Comparison of ENCODE assay signal across 8 cellular contexts in genomic region chr12:7018350-7019042, GRCh38. TPM values are rescaled to one million over a fixed set of nuclear protein-coding genes. Genes with fewer than 3 reads are reported as not detected.
A peak's percentile ranks its signal among the peaks of the same experiment; 100 is the strongest.
DNase-seq lines count a peak whose midpoint lies in the region; ATAC-seq and TF ChIP-seq lines count a peak whose summit lies in the region.

LPCAT3 (minus strand) TSS chr12:7018476; CDS start chr12:7018424, 52 bp downstream.

- H3F3A ChIP-seq in SK-N-SH (replicated peaks; ENCODE audit: insufficient read depth): peaks cover 5% of the 10 kb centered on the region

- peak in 1 of 2 donors; percentile 89 for TF ChIP-seq POLR2A in suprapubic skin (IDR thresholded peaks at IDR 0.05)

- H3K4me2 ChIP-seq in SK-N-SH: peak within 1 kb of the TSS; percentile 83

- no peak; a peak in 1 of 4 replicates for TF ChIP-seq EP300 in SK-N-SH (IDR thresholded peaks at IDR 0.05; ENCODE audit: borderline replicate concordance in 1 of 2, low read depth in 1 of 2, low read length in 1 of 2)
- TF ChIP-seq EP300 in suprapubic skin (IDR thresholded peaks at IDR 0.05): no peak

- POLR2A ChIA-PET in SK-N-SH (lab: Yijun Ruan, JAX): interaction anchor here (0.6 to 1.6 kb wide), 5 partner anchors 9 to 75 kb away, joined by 3 to 8 read pairs (median 4); partner anchors contain the start of genes C12orf57 and RNU7-1

- peak; percentile 93 for ATAC-seq in HG02588 (IDR thresholded peaks at IDR 0.05; ENCODE audit: unreplicated experiment)

- H3K27me3 ChIP-seq in SK-N-SH (ENCODE audit: insufficient read depth): no peaks in the 10 kb centered on the region
- no peaks in the 10 kb centered on the region for H3K27me3 ChIP-seq in suprapubic skin

- CTCF ChIA-PET in SK-N-SH (lab: Yijun Ruan, JAX): interaction anchor here (0.6 to 1.7 kb wide), 16 partner anchors 8 to 320 kb away, joined by 3 to 8 read pairs (median 3); partner anchors contain the start of genes C1RL and C1S

- H3K4me1 ChIP-seq in SK-N-SH (ENCODE audit: control insufficient read depth in 1 of 2, insufficient read depth in 2 of 2, low read depth in 1 of 2, low read length in 1 of 2) (peaks cover 0 to 8% of the 10 kb centered on the region in 2 experiments; a peak in 2 of 4 replicates), suprapubic skin (peaks cover 35% of the 10 kb centered on the region)

- H4K20me1 ChIP-seq in SK-N-SH (ENCODE audit: insufficient read depth): no peaks in the 10 kb centered on the region

- H3K27ac ChIP-seq in SK-N-SH (ENCODE audit: low read depth in 2 of 2, low read length in 1 of 2) (peak within 1 kb of the TSS; percentile 47 to 90; a peak in 3 of 4 replicates), suprapubic skin (peak within 1 kb of the TSS; percentile 95)

- no peaks in the 10 kb centered on the region for H3K79me2 ChIP-seq in SK-N-SH (ENCODE audit: insufficient read depth)

- 0% methylated on average over 3 of the region's 77 CpGs for WGBS in SK-N-SH (ENCODE audit: low lambda C conversion rate)
- WGBS in suprapubic skin: 0% methylated on average over 30 of the region's 77 CpGs

- H3K9ac ChIP-seq in SK-N-SH: peak within 1 kb of the TSS; percentile 65

- H3K4me3 ChIP-seq in SK-N-SH (ENCODE audit: low read depth in 2 of 2, low read length in 1 of 2) (peak within 1 kb of the TSS; percentile 77 to 91), suprapubic skin (peak within 1 kb of the TSS; percentile 88)

- peak; percentile 62 for TF ChIP-seq RAD21 in SK-N-SH (IDR thresholded peaks at IDR 0.05; ENCODE audit: low read length)

- TF ChIP-seq CTCF in GM10266 (IDR thresholded peaks at IDR 0.05; ENCODE audit: control insufficient read depth, insufficient read depth, low read depth, missing control alignments) (peak; percentile 84), SK-N-SH (IDR thresholded peaks at IDR 0.05) (peak; percentile 78), suprapubic skin (IDR thresholded peaks at IDR 0.05) (peak; percentile 85 to 92)

- peak within 1 kb of the TSS; percentile 93 for H2AFZ ChIP-seq in SK-N-SH (ENCODE audit: low read depth)

- peak; percentile 96 for DNase-seq in GM10266 (ENCODE audit: extremely low spot score)
- DNase-seq in NCI-H1048 (lab: John Stamatoyannopoulos, UW): peak; percentile 93
- DNase-seq in SK-N-SH: peak; percentile 98
- DNase-seq in activated naive CD4-positive, alpha-beta T cell treated with anti-CD3 and anti-CD28 coated beads, Interleukin-2, amount 50 U/mL, for 16 hours: peak; percentile 98
- DNase-seq in germinal center (ENCODE audit: low spot score): peak; percentile 98
- peak; percentile 64 to 99 (median 96) for DNase-seq in nucleus accumbens (lab: John Stamatoyannopoulos, UW)
- DNase-seq in suprapubic skin (ENCODE audit: low spot score in 2 of 2): peak; percentile 98

- H3K9me3 ChIP-seq in SK-N-SH (no peaks in the 10 kb centered on the region), suprapubic skin (no peaks in the 10 kb centered on the region)

- no peaks in the 10 kb centered on the region for H3K9me2 ChIP-seq in SK-N-SH

- peaks cover 0 to 3% of the 10 kb centered on the region in 2 experiments for H3K36me3 ChIP-seq in SK-N-SH (replicated peaks in 1 of 2; ENCODE audit: control insufficient read depth in 1 of 2, insufficient read depth in 2 of 2, low read length in 1 of 2)
- no peaks in the 10 kb centered on the region for H3K36me3 ChIP-seq in suprapubic skin

TF ChIP-seq in SK-N-SH, 30 proteins besides CTCF, POLR2A, EP300 and RAD21 (continues in another document):
- TF ChIP-seq MXI1 (IDR thresholded peaks at IDR 0.05; ENCODE audit: low read depth, low read length) (peak; percentile 57; the same call in 1 of the 2 replicates), REST (IDR thresholded peaks at IDR 0.05; ENCODE audit: low read depth, low read length) (no peak), ELF1 (IDR thresholded peaks at IDR 0.05) (peak; percentile 45; the same call in 1 of the 2 replicates), MEF2A (IDR thresholded peaks at IDR 0.05; ENCODE audit: borderline replicate concordance, low read depth) (no peak), SIN3A (IDR thresholded peaks at IDR 0.05; ENCODE audit: borderline replicate concordance, low read depth, low read length) (no peak; the same call in 1 of the 2 replicates), TEAD4 (IDR thresholded peaks at IDR 0.05; ENCODE audit: borderline replicate concordance, insufficient read depth) (peak; percentile 50; the same call in 1 of the 2 replicates), CHD2 (IDR thresholded peaks at IDR 0.05; ENCODE audit: low read length, partially characterized antibody) (no peak), PBX3 (IDR thresholded peaks at IDR 0.05) (peak; percentile 6; the same call in 1 of the 2 replicates), ZBTB33 (IDR thresholded peaks at IDR 0.05; ENCODE audit: borderline replicate concordance, low read depth) (no peak), RXRA (IDR thresholded peaks at IDR 0.05; ENCODE audit: borderline replicate concordance, low read depth) (peak; percentile 100), FOXM1 (IDR thresholded peaks at IDR 0.05; ENCODE audit: low read depth) (no peak), FOXJ3 (CRISPR knock-in tag; IDR thresholded peaks at IDR 0.05) (no peak), YY1 (IDR thresholded peaks at IDR 0.05; ENCODE audit: low read depth) (peak; percentile 65; the same call in 1 of the 2 replicates), MAX (IDR thresholded peaks at IDR 0.05; ENCODE audit: low read depth) (no peak), NRF1 (IDR thresholded peaks at IDR 0.05; ENCODE audit: low read depth, low read length) (peak; percentile 87), IRF3 (IDR thresholded peaks at IDR 0.05; ENCODE audit: low read depth, low read length) (no peak), GABPA (IDR thresholded peaks at IDR 0.05; ENCODE audit: low read depth) (peak; percentile 40)

RNA-seq across cellular contexts. Expression of gene LPCAT3, which starts in this region (rescaled TPM):
- polyA plus RNA-seq in SK-N-SH (2012; rRNA removed): 23.8 and 29.2 TPM in 2 replicates
- 19.4 and 22.0 TPM in 2 replicates for polyA plus RNA-seq in SK-N-SH (2012; cell fraction: cytosol; rRNA removed)
- 28.2 and 39.6 TPM in 2 replicates for polyA plus RNA-seq in SK-N-SH (2012; cell fraction: nucleus; rRNA removed)
- 10 to 100 TPM; 51.3 to 79.3 (median 56.8) TPM for total RNA-seq in suprapubic skin

Comparison
In these comparisons a context has a peak if more than half of its experiments do, and no peak if none do; other contexts are left out.
1. Peak in every context shown above with its lines: DNase-seq, ATAC-seq, H3K4me3 ChIP-seq and H3K27ac ChIP-seq.